Comparison of ENCODE assay signal across 1 cellular context in the genomic region with DNA sequence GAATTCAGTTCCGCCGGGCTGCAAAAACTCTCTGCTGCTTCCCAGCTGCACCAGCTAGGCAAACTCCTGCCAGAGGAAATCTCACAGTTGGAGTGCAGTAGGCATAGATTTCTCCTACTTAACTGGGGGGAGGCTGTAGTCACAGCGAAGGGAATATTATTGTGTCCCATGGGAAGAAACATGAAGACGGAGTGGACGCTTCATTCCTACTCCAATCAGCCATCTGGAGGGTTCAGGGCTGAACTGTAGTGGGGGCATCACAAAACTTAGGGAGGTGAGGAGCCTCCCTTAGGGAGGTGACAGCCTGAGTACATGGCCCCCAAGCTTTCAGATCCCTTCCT.
TF ChIP-seq lines count a peak whose summit lies in the region.

No MANE protein-coding gene starts in this region.

TF ChIP-seq in GM12878, 131 proteins besides CTCF, POLR2A, EP300 and RAD21:
- TF ChIP-seq, protein P1, sequence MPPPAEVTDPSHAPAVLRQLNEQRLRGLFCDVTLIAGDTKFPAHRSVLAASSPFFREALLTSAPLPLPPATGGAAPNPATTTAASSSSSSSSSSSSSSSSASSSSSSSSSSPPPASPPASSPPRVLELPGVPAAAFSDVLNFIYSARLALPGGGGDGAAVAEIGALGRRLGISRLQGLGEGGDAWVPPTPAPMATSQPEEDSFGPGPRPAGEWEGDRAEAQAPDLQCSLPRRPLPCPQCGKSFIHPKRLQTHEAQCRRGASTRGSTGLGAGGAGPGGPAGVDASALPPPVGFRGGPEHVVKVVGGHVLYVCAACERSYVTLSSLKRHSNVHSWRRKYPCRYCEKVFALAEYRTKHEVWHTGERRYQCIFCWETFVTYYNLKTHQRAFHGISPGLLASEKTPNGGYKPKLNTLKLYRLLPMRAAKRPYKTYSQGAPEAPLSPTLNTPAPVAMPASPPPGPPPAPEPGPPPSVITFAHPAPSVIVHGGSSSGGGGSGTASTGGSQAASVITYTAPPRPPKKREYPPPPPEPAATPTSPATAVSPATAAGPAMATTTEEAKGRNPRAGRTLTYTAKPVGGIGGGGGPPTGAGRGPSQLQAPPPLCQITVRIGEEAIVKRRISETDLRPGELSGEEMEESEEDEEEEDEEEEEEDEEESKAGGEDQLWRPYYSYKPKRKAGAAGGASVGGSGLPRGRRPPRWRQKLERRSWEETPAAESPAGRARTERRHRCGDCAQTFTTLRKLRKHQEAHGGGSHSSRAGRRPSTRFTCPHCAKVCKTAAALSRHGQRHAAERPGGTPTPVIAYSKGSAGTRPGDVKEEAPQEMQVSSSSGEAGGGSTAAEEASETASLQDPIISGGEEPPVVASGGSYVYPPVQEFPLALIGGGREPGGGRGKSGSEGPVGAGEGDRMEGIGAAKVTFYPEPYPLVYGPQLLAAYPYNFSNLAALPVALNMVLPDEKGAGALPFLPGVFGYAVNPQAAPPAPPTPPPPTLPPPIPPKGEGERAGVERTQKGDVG (CRISPR knock-in tag; IDR thresholded peaks at IDR 0.05), result no peak
- no peak for TF ChIP-seq SP1 (IDR thresholded peaks at IDR 0.05; ENCODE audit: low read depth, low read length)
- no peak for TF ChIP-seq MEF2A (IDR thresholded peaks at IDR 0.05; ENCODE audit: insufficient read depth, low read depth, low read length)
- no peak for TF ChIP-seq FOXM1 (IDR thresholded peaks at IDR 0.05; ENCODE audit: low read depth, low read length)
- TF ChIP-seq GATAD2B (conservative IDR thresholded peaks at IDR 0.05; ENCODE audit: low read depth), result no peak
- TF ChIP-seq, protein P2, sequence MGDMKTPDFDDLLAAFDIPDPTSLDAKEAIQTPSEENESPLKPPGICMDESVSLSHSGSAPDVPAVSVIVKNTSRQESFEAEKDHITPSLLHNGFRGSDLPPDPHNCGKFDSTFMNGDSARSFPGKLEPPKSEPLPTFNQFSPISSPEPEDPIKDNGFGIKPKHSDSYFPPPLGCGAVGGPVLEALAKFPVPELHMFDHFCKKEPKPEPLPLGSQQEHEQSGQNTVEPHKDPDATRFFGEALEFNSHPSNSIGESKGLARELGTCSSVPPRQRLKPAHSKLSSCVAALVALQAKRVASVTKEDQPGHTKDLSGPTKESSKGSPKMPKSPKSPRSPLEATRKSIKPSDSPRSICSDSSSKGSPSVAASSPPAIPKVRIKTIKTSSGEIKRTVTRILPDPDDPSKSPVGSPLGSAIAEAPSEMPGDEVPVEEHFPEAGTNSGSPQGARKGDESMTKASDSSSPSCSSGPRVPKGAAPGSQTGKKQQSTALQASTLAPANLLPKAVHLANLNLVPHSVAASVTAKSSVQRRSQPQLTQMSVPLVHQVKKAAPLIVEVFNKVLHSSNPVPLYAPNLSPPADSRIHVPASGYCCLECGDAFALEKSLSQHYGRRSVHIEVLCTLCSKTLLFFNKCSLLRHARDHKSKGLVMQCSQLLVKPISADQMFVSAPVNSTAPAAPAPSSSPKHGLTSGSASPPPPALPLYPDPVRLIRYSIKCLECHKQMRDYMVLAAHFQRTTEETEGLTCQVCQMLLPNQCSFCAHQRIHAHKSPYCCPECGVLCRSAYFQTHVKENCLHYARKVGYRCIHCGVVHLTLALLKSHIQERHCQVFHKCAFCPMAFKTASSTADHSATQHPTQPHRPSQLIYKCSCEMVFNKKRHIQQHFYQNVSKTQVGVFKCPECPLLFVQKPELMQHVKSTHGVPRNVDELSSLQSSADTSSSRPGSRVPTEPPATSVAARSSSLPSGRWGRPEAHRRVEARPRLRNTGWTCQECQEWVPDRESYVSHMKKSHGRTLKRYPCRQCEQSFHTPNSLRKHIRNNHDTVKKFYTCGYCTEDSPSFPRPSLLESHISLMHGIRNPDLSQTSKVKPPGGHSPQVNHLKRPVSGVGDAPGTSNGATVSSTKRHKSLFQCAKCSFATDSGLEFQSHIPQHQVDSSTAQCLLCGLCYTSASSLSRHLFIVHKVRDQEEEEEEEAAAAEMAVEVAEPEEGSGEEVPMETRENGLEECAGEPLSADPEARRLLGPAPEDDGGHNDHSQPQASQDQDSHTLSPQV (IDR thresholded peaks at IDR 0.05), result no peak
- no peak for TF ChIP-seq ESRRA (IDR thresholded peaks at IDR 0.05; ENCODE audit: low read length)
- TF ChIP-seq, protein P3, sequence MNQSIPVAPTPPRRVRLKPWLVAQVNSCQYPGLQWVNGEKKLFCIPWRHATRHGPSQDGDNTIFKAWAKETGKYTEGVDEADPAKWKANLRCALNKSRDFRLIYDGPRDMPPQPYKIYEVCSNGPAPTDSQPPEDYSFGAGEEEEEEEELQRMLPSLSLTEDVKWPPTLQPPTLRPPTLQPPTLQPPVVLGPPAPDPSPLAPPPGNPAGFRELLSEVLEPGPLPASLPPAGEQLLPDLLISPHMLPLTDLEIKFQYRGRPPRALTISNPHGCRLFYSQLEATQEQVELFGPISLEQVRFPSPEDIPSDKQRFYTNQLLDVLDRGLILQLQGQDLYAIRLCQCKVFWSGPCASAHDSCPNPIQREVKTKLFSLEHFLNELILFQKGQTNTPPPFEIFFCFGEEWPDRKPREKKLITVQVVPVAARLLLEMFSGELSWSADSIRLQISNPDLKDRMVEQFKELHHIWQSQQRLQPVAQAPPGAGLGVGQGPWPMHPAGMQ (IDR thresholded peaks at IDR 0.05; ENCODE audit: borderline replicate concordance), result no peak
- TF ChIP-seq RBBP5 (conservative IDR thresholded peaks at IDR 0.05), result no peak
